ENCODE assay signal across 8 cellular contexts in the genomic region with DNA sequence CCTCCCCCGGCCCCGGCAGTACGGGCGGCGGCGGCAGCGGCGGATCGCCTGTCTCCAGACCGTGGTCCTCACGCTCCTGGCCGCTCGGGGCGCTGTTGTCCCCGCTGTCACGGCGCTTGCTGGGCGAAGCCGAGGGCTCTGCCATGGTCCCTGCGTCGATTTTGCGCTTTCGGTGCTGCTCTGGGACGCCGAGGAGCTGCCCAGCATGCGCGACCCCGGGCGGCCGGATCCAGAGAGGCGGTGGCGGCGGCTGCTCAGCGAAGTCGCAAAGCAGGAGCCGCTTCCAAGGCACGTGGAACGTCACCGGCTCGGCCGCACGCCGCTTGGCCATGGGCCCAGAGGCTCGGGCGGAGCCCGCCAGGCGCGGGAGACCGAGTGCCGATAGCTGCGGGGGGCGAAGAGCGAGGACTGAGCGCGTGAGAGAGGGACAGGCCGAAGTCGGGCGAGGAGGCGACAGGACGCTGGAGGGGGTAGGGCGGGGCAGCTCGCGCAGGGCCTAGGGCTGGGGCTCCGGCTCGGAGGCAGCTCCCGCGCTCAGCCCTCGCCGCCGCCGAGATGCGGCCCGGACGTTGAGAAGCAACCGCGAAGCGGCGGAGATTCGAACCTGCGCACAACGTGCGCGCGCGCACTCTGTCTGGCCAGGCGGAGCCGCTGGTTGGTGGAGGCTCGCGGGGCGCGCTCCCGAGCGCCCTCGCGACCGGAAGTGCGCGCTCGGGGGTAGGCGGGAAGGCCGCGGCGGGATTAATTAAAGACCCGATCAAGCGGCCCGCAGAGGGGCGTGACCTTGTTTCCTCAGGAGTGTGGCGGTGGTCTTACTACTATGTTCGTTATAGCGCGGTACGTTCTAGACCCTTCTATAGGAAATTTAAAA. TPM values are rescaled to one million over a fixed set of nuclear protein-coding genes. Genes with fewer than 3 reads are reported as not detected.
DNase-seq lines count a peak whose midpoint lies in the region; ATAC-seq and TF ChIP-seq lines count a peak whose summit lies in the region.

C9orf40 (minus strand) TSS at position 632 of the 871 bp plus-strand sequence; CDS start at position 331, 301 bp downstream.

- in situ Hi-C loops in KBM-7 (cut with MboI; ENCODE audit: low pct_unique_long_range_greater_than_20kb, low sequenced_read_pairs): no loop called here

- peak within 1 kb of the TSS; percentile 96 for H2AFZ ChIP-seq in PC-3 (ENCODE audit: low read length)

- H3K79me2 ChIP-seq in PC-3 (ENCODE audit: low read length): peaks cover 8% of the 10 kb centered on the region

- peak within 1 kb of the TSS; percentile 83 for H3K4me2 ChIP-seq in PC-3 (ENCODE audit: low read length)

- H3K4me1 ChIP-seq in PC-3 (ENCODE audit: insufficient read depth, low read length): no peaks in the 10 kb centered on the region
- no peaks in the 10 kb centered on the region for H3K4me1 ChIP-seq in esophagus (ENCODE audit: control insufficient read depth in 2 of 2, insufficient read depth in 2 of 2, low read length in 1 of 2)
- H3K4me1 ChIP-seq in muscle layer of duodenum (ENCODE audit: control insufficient read depth in 1 of 2, insufficient read depth in 2 of 2, low read length in 2 of 2): no peaks in the 10 kb centered on the region

- H3K27ac ChIP-seq in PC-3 (ENCODE audit: low read length) (peak within 1 kb of the TSS; percentile 40; the same call in 1 of the 2 replicates), esophagus (ENCODE audit: low read depth in 2 of 2, low read length in 1 of 2) (peak within 1 kb of the TSS; percentile 97 to 98), muscle layer of duodenum (ENCODE audit: low read length) (peak within 1 kb of the TSS; percentile 92)

- H3K9me2 ChIP-seq in PC-3 (replicated peaks; ENCODE audit: low read length): no peaks in the 10 kb centered on the region

- CTCF ChIA-PET in PC-3 (lab: Charles Lee): interaction anchor here (0.6 to 1.2 kb wide), 4 partner anchors 76 to 1507 kb away, joined by 3 to 5 read pairs (median 4); partner anchors contain the start of genes CARNMT1, GCNT1 and NMRK1

- peak; percentile 59 for TF ChIP-seq CTCF in PC-3 (conservative IDR thresholded peaks at IDR 0.05; ENCODE audit: low read depth, low read length)

- H3F3A ChIP-seq in PC-3 (ENCODE audit: low read length, unreplicated experiment): no peaks in the 10 kb centered on the region

- H3K4me3 ChIP-seq in PC-3 (ENCODE audit: low read length) (peak within 1 kb of the TSS; percentile 80), esophagus (ENCODE audit: low read depth in 1 of 2, low read length in 2 of 2) (peak within 1 kb of the TSS; percentile 94), muscle layer of duodenum (ENCODE audit: low read depth in 1 of 2, low read length in 2 of 2) (peak within 1 kb of the TSS; percentile 78 to 92)

- 0% methylated on average over 102 to 112 of the region's 112 CpGs for WGBS in esophagus, 2 donors

- H3K27me3 ChIP-seq in PC-3 (ENCODE audit: low read length) (no peaks in the 10 kb centered on the region), esophagus (ENCODE audit: control insufficient read depth in 1 of 2, insufficient read depth in 2 of 2, low read length in 2 of 2) (no peaks in the 10 kb centered on the region), muscle layer of duodenum (ENCODE audit: low read depth, low read length) (no peaks in the 10 kb centered on the region)

- intact Hi-C loops in PC-3 (cut with micrococcal nuclease): loop anchor here (1.0 to 5.0 kb wide), 3 partner anchors 8 to 135 kb away; partner anchors contain the start of genes CARNMT1, NMRK1 and OSTF1

- BruUV-seq in PC-3 (replicated peaks; lab: Mats Ljungman, UMichigan): TSS peak; percentile 44

- peak within 1 kb of the TSS; percentile 87 for H3K9ac ChIP-seq in PC-3 (ENCODE audit: low read length)

- H4K20me1 ChIP-seq in PC-3 (ENCODE audit: low read length): no peaks in the 10 kb centered on the region

- H3K36me3 ChIP-seq in PC-3 (ENCODE audit: low read depth, low read length) (no peaks in the 10 kb centered on the region), esophagus (ENCODE audit: control insufficient read depth in 2 of 2, insufficient read depth in 2 of 2, low read length in 1 of 2) (no peaks in the 10 kb centered on the region), muscle layer of duodenum (ENCODE audit: control insufficient read depth in 1 of 2, insufficient read depth in 2 of 2, low read length in 2 of 2) (no peaks in the 10 kb centered on the region)

- POLR2A ChIA-PET in PC-3 (lab: Charles Lee; ENCODE audit: unreplicated experiment): no interaction called here

- ATAC-seq in GM21723 (IDR thresholded peaks at IDR 0.05; ENCODE audit: unreplicated experiment): peak; percentile 92
- ATAC-seq in PC-3: peak; percentile 94

- no peaks in the 10 kb centered on the region for H3K9me3 ChIP-seq in PC-3 (ENCODE audit: low read length)
- H3K9me3 ChIP-seq in esophagus (ENCODE audit: control insufficient read depth in 2 of 2, insufficient read depth in 1 of 2, low read depth in 1 of 2, low read length in 1 of 2): no peaks in the 10 kb centered on the region
- no peaks in the 10 kb centered on the region for H3K9me3 ChIP-seq in muscle layer of duodenum (ENCODE audit: control insufficient read depth in 1 of 2, low read length in 2 of 2)

- peak; percentile 34 for DNase-seq in DMS79 treated with DMSO at 0.1 percent for 48 hours (lab: John Stamatoyannopoulos, UW)
- peak; percentile 93 for DNase-seq in KBM-7
- DNase-seq in PC-3: peak; percentile 73
- DNase-seq in activated T-cell treated with anti-CD3 and anti-CD28 coated beads for 48 hours (ENCODE audit: low read depth): peak; percentile 87
- peak; percentile 77 to 86 for DNase-seq in stimulated activated CD8-positive, alpha-beta memory T cell treated with anti-CD3 and anti-CD28 coated beads, Interleukin-7, amount 100 ng/mL, for 4 hours (ENCODE audit: low read depth in 2 of 2)

RNA-seq across cellular contexts. Expression of gene C9orf40, which starts in this region (rescaled TPM):
- 4.7 and 7.7 TPM in 2 replicates for total RNA-seq in PC-3 (2014; rRNA removed)
- polyA plus RNA-seq in esophagus: 1 to 10 TPM; 2.8 to 3.7 TPM

Comparison
In these comparisons a context has a peak if more than half of its experiments do, and no peak if none do; other contexts are left out.
1. Peak in every context shown above with its lines: DNase-seq, ATAC-seq, H3K4me3 ChIP-seq and H3K27ac ChIP-seq.
2. DNase-seq: peak in every context shown above with its lines; median percentile 93 in KBM-7; 87 in activated T-cell treated with anti-CD3 and anti-CD28 coated beads for 48 hours; 82 in stimulated activated CD8-positive, alpha-beta memory T cell treated with anti-CD3 and anti-CD28 coated beads, Interleukin-7, amount 100 ng/mL, for 4 hours; 73 in PC-3; 34 in DMS79 treated with DMSO at 0.1 percent for 48 hours.
3. H3K27ac ChIP-seq: peak in every context shown above with its lines; median percentile 98 in esophagus; 92 in muscle layer of duodenum; 40 in PC-3.